In the genomic region with DNA sequence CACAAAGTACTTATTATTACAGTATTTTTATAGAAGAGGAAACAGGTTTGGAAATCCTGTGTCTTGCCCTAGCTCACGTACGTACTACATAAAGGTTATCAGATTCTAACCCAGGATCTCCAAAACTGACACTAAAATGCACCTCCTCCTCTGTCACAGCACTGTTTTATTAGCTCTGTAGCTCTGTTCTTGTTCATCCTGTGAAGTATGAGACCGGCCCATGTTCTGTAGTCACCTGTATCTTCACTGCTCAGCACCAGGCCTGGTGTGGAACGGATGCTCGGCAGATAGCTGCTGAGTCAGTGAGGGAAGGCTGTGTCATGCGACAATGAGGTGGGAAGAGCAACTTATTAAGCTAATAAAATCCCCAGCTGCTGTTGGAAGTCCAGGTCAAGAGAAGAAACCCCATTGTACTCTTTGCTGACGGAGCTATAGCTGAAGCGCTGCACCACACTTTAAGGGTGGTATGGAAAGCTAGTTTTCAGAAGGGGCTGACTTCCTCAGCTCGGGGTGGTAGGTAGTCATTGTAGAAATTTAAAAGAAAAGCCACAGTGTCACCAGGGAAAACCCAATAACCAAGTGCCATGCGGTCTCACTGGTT, we compare ENCODE assay signal across 1 cellular context.
TF ChIP-seq lines count a peak whose summit lies in the region.

No MANE protein-coding gene starts in this region.

TF ChIP-seq in K562, 482 proteins besides CTCF, POLR2A, EP300 and RAD21 (continued from another document):
- peak; percentile 62; the same call in 1 of the 2 replicates for TF ChIP-seq ZEB2 (IDR thresholded peaks at IDR 0.05)
- no peak for TF ChIP-seq KAT2B (IDR thresholded peaks at IDR 0.05; ENCODE audit: low read depth, low read length)
- TF ChIP-seq ZNF57 (CRISPR knock-in tag; IDR thresholded peaks at IDR 0.05) = no peak
- TF ChIP-seq JUND (IDR thresholded peaks at IDR 0.05; ENCODE audit: borderline replicate concordance, low read depth, low read length) = peak; percentile 72
- TF ChIP-seq JUND (tag; IDR thresholded peaks at IDR 0.05; ENCODE audit: borderline replicate concordance, low read depth, low read length) = peak; percentile 62; the same call in 1 of the 3 replicates
- TF ChIP-seq, protein P1, sequence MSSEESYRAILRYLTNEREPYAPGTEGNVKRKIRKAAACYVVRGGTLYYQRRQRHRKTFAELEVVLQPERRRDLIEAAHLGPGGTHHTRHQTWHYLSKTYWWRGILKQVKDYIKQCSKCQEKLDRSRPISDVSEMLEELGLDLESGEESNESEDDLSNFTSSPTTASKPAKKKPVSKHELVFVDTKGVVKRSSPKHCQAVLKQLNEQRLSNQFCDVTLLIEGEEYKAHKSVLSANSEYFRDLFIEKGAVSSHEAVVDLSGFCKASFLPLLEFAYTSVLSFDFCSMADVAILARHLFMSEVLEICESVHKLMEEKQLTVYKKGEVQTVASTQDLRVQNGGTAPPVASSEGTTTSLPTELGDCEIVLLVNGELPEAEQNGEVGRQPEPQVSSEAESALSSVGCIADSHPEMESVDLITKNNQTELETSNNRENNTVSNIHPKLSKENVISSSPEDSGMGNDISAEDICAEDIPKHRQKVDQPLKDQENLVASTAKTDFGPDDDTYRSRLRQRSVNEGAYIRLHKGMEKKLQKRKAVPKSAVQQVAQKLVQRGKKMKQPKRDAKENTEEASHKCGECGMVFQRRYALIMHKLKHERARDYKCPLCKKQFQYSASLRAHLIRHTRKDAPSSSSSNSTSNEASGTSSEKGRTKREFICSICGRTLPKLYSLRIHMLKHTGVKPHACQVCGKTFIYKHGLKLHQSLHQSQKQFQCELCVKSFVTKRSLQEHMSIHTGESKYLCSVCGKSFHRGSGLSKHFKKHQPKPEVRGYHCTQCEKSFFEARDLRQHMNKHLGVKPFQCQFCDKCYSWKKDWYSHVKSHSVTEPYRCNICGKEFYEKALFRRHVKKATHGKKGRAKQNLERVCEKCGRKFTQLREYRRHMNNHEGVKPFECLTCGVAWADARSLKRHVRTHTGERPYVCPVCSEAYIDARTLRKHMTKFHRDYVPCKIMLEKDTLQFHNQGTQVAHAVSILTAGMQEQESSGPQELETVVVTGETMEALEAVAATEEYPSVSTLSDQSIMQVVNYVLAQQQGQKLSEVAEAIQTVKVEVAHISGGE (CRISPR knock-in tag; IDR thresholded peaks at IDR 0.05) = peak in 1 of 3 experiments; percentile 41; a peak in 1 of 6 replicates
- no peak; the same call in 1 of the 2 replicates for TF ChIP-seq ZNF583 (CRISPR knock-in tag; IDR thresholded peaks at IDR 0.05)
- no peak for TF ChIP-seq ZNF263 (CRISPR knock-in tag; IDR thresholded peaks at IDR 0.05; ENCODE audit: borderline replicate concordance)
- TF ChIP-seq PURB (CRISPR knock-in tag; IDR thresholded peaks at IDR 0.05; ENCODE audit: low read depth) = no peak
- 0 out of 2 replicates have a peak, but pooled peaks have one; percentile 13 for TF ChIP-seq SMAD4 (CRISPR knock-in tag; conservative IDR thresholded peaks at IDR 0.05)
- no peak for TF ChIP-seq FOXJ2 (tag; IDR thresholded peaks at IDR 0.05)
- peak; percentile 56; the same call in 1 of the 2 replicates for TF ChIP-seq ARID1B (IDR thresholded peaks at IDR 0.05)
- no peak for TF ChIP-seq PHTF2 (CRISPR knock-in tag; IDR thresholded peaks at IDR 0.05)
- TF ChIP-seq ZNF316 (IDR thresholded peaks at IDR 0.05) = peak; percentile 92
- peak; percentile 81 for TF ChIP-seq FOSL1 (tag; conservative IDR thresholded peaks at IDR 0.05)
- peak; percentile 81 for TF ChIP-seq DACH1 (IDR thresholded peaks at IDR 0.05; ENCODE audit: partially characterized antibody)
- peak; percentile 93; the same call in 1 of the 2 replicates for TF ChIP-seq CTBP1 (IDR thresholded peaks at IDR 0.05; ENCODE audit: borderline replicate concordance)
- TF ChIP-seq HDGF (IDR thresholded peaks at IDR 0.05) = no peak
- TF ChIP-seq SMARCA4 (IDR thresholded peaks at IDR 0.05) = peak; percentile 51; the same call in 1 of the 2 replicates
- peak; percentile 18; the same call in 1 of the 2 replicates for TF ChIP-seq NCOR1 (IDR thresholded peaks at IDR 0.05)
- TF ChIP-seq, protein P2, sequence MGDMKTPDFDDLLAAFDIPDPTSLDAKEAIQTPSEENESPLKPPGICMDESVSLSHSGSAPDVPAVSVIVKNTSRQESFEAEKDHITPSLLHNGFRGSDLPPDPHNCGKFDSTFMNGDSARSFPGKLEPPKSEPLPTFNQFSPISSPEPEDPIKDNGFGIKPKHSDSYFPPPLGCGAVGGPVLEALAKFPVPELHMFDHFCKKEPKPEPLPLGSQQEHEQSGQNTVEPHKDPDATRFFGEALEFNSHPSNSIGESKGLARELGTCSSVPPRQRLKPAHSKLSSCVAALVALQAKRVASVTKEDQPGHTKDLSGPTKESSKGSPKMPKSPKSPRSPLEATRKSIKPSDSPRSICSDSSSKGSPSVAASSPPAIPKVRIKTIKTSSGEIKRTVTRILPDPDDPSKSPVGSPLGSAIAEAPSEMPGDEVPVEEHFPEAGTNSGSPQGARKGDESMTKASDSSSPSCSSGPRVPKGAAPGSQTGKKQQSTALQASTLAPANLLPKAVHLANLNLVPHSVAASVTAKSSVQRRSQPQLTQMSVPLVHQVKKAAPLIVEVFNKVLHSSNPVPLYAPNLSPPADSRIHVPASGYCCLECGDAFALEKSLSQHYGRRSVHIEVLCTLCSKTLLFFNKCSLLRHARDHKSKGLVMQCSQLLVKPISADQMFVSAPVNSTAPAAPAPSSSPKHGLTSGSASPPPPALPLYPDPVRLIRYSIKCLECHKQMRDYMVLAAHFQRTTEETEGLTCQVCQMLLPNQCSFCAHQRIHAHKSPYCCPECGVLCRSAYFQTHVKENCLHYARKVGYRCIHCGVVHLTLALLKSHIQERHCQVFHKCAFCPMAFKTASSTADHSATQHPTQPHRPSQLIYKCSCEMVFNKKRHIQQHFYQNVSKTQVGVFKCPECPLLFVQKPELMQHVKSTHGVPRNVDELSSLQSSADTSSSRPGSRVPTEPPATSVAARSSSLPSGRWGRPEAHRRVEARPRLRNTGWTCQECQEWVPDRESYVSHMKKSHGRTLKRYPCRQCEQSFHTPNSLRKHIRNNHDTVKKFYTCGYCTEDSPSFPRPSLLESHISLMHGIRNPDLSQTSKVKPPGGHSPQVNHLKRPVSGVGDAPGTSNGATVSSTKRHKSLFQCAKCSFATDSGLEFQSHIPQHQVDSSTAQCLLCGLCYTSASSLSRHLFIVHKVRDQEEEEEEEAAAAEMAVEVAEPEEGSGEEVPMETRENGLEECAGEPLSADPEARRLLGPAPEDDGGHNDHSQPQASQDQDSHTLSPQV (IDR thresholded peaks at IDR 0.05) = peak; percentile 63; the same call in 1 of the 2 replicates
- 0 out of 2 replicates have a peak, but pooled peaks have one; percentile 25 for TF ChIP-seq HDAC2 (IDR thresholded peaks at IDR 0.05)
- peak; percentile 81 for TF ChIP-seq MAFG (tag; conservative IDR thresholded peaks at IDR 0.05)
- no peak for TF ChIP-seq ZNF347 (CRISPR knock-in tag; IDR thresholded peaks at IDR 0.05; ENCODE audit: low read depth)
- TF ChIP-seq, protein P3, sequence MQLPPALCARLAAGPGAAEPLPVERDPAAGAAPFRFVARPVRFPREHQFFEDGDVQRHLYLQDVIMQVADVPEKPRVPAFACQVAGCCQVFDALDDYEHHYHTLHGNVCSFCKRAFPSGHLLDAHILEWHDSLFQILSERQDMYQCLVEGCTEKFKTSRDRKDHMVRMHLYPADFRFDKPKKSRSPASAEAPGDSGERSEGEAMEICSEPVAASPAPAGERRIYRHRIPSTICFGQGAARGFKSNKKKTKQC (CRISPR knock-in tag; IDR thresholded peaks at IDR 0.05) = no peak
- no peak for TF ChIP-seq NFATC3 (IDR thresholded peaks at IDR 0.05)
- TF ChIP-seq NFE2 (IDR thresholded peaks at IDR 0.05; ENCODE audit: low read depth) = peak; percentile 87
- TF ChIP-seq DPF2 (IDR thresholded peaks at IDR 0.05) = peak; percentile 61; the same call in 1 of the 2 replicates
- TF ChIP-seq ZNF239 (CRISPR knock-in tag; IDR thresholded peaks at IDR 0.05) = no peak
- no peak for TF ChIP-seq CREBBP (IDR thresholded peaks at IDR 0.05; ENCODE audit: low read depth, low read length)
- TF ChIP-seq GATA2 (CRISPR knock-in tag; IDR thresholded peaks at IDR 0.05) = peak; percentile 28; the same call in 1 of the 2 replicates
- TF ChIP-seq THAP7 (CRISPR knock-in tag; IDR thresholded peaks at IDR 0.05) = no peak
- peak; percentile 63; the same call in 1 of the 2 replicates for TF ChIP-seq L3MBTL2 (IDR thresholded peaks at IDR 0.05)
- 0 out of 2 replicates have a peak, but pooled peaks have one; percentile 42 for TF ChIP-seq ZNF41 (CRISPR knock-in tag; conservative IDR thresholded peaks at IDR 0.05)
- no peak for TF ChIP-seq EHMT2 (IDR thresholded peaks at IDR 0.05)
- TF ChIP-seq MAFK (IDR thresholded peaks at IDR 0.05; ENCODE audit: low read length) = peak; percentile 79
- TF ChIP-seq ZNF766 (CRISPR knock-in tag; conservative IDR thresholded peaks at IDR 0.05) = 0 out of 2 replicates have a peak, but pooled peaks have one; percentile 17
- TF ChIP-seq RCOR1 (IDR thresholded peaks at IDR 0.05; ENCODE audit: borderline replicate concordance in 1 of 2, low read depth in 2 of 2, low read length in 2 of 2) = peak in 1 of 2 experiments; percentile 87; a peak in 1 of 4 replicates
- TF ChIP-seq IRF2 (CRISPR knock-in tag; IDR thresholded peaks at IDR 0.05) = no peak
- 0 out of 2 replicates have a peak, but pooled peaks have one; percentile 23 for TF ChIP-seq ZBTB17 (CRISPR knock-in tag; IDR thresholded peaks at IDR 0.05)
- TF ChIP-seq ZBED1 (IDR thresholded peaks at IDR 0.05) = no peak
- TF ChIP-seq ZNF277 (CRISPR knock-in tag; IDR thresholded peaks at IDR 0.05; ENCODE audit: borderline replicate concordance) = no peak
- TF ChIP-seq EZH2 (IDR thresholded peaks at IDR 0.05; ENCODE audit: borderline replicate concordance, low read depth, low read length) = no peak
- TF ChIP-seq CBFA2T3 (IDR thresholded peaks at IDR 0.05) = peak; percentile 55
- peak; percentile 91 for TF ChIP-seq BACH1 (tag; IDR thresholded peaks at IDR 0.05)
